ENCODE assay signal across 9 cellular contexts in genomic region chr1:46133946-46134345, GRCh38. TPM values are rescaled to one million over a fixed set of nuclear protein-coding genes. Genes with fewer than 3 reads are reported as not detected.
DNase-seq lines count a peak whose midpoint lies in the region; ATAC-seq, FAIRE-seq and TF ChIP-seq lines count a peak whose summit lies in the region.
"Had no signal": no experiment of that assay in that cellular context is flagged by ENCODE, and none has a peak within 500 bp of the region (broad histone marks: within the 10 kb centered on the region; RNA-seq: fewer than 3 reads in every experiment).

No MANE protein-coding gene starts in this region.

- ATAC-seq in HepG2: no peak
- ATAC-seq in right lobe of liver: no peak
- no peak for ATAC-seq in HG03521 (IDR thresholded peaks at IDR 0.05; ENCODE audit: unreplicated experiment)

- H3K36me3 ChIP-seq in HepG2 (replicated peaks in 1 of 2; ENCODE audit: control insufficient read depth in 1 of 2, insufficient read depth in 2 of 2, low read length in 2 of 2) (no peaks in the 10 kb centered on the region), right lobe of liver (no peaks in the 10 kb centered on the region), WERI-Rb-1 (no peaks in the 10 kb centered on the region)

- BruUV-seq in HepG2 (replicated peaks; lab: Mats Ljungman, UMichigan): no TSS peak

- POLR2A ChIA-PET in HepG2 (lab: Yijun Ruan, JAX): no interaction called here

- TF ChIP-seq EP300 in HepG2 (IDR thresholded peaks at IDR 0.05; ENCODE audit: low read depth in 2 of 2, low read length in 2 of 2) (no peak), HepG2 (CRISPR knock-in tag; IDR thresholded peaks at IDR 0.05; ENCODE audit: borderline replicate concordance) (no peak)

- peaks cover 4% of the 10 kb centered on the region for H3K79me2 ChIP-seq in HepG2 (ENCODE audit: insufficient read depth, low read length)

- no peak overlapping the region for H2AFZ ChIP-seq in HepG2 (ENCODE audit: low read length)

- no peak overlapping the region for H3K27ac ChIP-seq in HepG2 (ENCODE audit: extremely low read length, insufficient read depth, low read length)
- peak overlapping the region in 1 of 3 donors; percentile 67 for H3K27ac ChIP-seq in right lobe of liver
- peak overlapping the region; percentile 100 for H3K27ac ChIP-seq in WERI-Rb-1

- no peak overlapping the region for H3K9ac ChIP-seq in HepG2 (ENCODE audit: insufficient read depth, low read depth, low read length)

- H3K27me3 ChIP-seq in HepG2 (ENCODE audit: control insufficient read depth in 1 of 2, insufficient read depth in 2 of 2, low read length in 2 of 2): peaks cover 2 to 16% of the 10 kb centered on the region in 2 experiments; a peak in 3 of 5 replicates
- peaks cover 0 to 21% of the 10 kb centered on the region in 2 donors for H3K27me3 ChIP-seq in right lobe of liver
- H3K27me3 ChIP-seq in WERI-Rb-1 (ENCODE audit: insufficient read depth, low read depth, severe bottlenecking): no peaks in the 10 kb centered on the region

- H3K4me3 ChIP-seq in HepG2 (replicated peaks in 1 of 3; ENCODE audit: insufficient read depth in 1 of 3, low read depth in 2 of 3, low read length in 3 of 3) (no peak overlapping the region), right lobe of liver (no peak overlapping the region), WERI-Rb-1 (ENCODE audit: low read depth, low read length) (peak overlapping the region; percentile 71), foreskin fibroblast (ENCODE audit: low read depth in 1 of 2, low read length in 2 of 2) (no peak overlapping the region)

- no peak for FAIRE-seq in HepG2 (lab: Jason Lieb, UNC)

- CTCF ChIA-PET in HepG2 (lab: Yijun Ruan, JAX; ENCODE audit: low intra/inter-chr PET ratio, low total read pairs): no interaction called here

- WGBS in HepG2 (ENCODE audit: low lambda C conversion rate): 83% methylated on average over 2 of the region's 2 CpGs
- WGBS in right lobe of liver (ENCODE audit: insufficient coverage, low coverage, low lambda C conversion rate, missing lambda C conversion rate): 76% methylated on average over 2 of the region's 2 CpGs

- H3K9me3 ChIP-seq in HepG2 (ENCODE audit: low read length) (no peaks in the 10 kb centered on the region), right lobe of liver (no peaks in the 10 kb centered on the region), WERI-Rb-1 (ENCODE audit: severe bottlenecking) (no peaks in the 10 kb centered on the region)

- peak overlapping the region; percentile 87; the same call in 1 of the 2 replicates for H3K4me2 ChIP-seq in HepG2 (ENCODE audit: low read depth, low read length)

- TF ChIP-seq POLR2A in HepG2 (IDR thresholded peaks at IDR 0.05; ENCODE audit: insufficient read depth in 1 of 2, low read depth in 2 of 2, low read length in 2 of 2) (no peak), right lobe of liver (IDR thresholded peaks at IDR 0.05) (no peak)

- intact Hi-C loops in HepG2 (cut with micrococcal nuclease; ENCODE audit: unreplicated experiment): no loop called here
- intact Hi-C loops in right lobe of liver (cut with DNase I): no loop called here

- peaks cover 38% of the 10 kb centered on the region for H3K4me1 ChIP-seq in HepG2 (ENCODE audit: insufficient read depth, low read length)
- no peaks in the 10 kb centered on the region for H3K4me1 ChIP-seq in right lobe of liver

- in situ Hi-C loops in HepG2 (cut with HindIII; ENCODE audit: extremely low pct_ligation_motif_present, low pct_unique_long_range_greater_than_20kb): no loop called here

- no peaks in the 10 kb centered on the region for H4K20me1 ChIP-seq in HepG2 (ENCODE audit: insufficient read depth, low read length)

- no peak for DNase-seq in HepG2 (ENCODE audit: low spot score)
- no peak for DNase-seq in right lobe of liver
- no peak for DNase-seq in WERI-Rb-1
- DNase-seq in lung microvascular endothelial cell (ENCODE audit: low read depth in 2 of 2): peak; percentile 18 to 36
- no peak for DNase-seq in SW480 (ENCODE audit: low spot score)
- DNase-seq in NCI-H510A (lab: John Stamatoyannopoulos, UW): no peak
- DNase-seq in foreskin fibroblast: no peak

- TF ChIP-seq CTCF in HepG2 (CRISPR knock-in tag; IDR thresholded peaks at IDR 0.05): no peak
- TF ChIP-seq CTCF in right lobe of liver (IDR thresholded peaks at IDR 0.05): no peak
- no peak for TF ChIP-seq CTCF in WERI-Rb-1 (IDR thresholded peaks at IDR 0.05; ENCODE audit: low read depth, low read length)
- no peak for TF ChIP-seq CTCF in foreskin fibroblast (IDR thresholded peaks at IDR 0.05; ENCODE audit: low read depth, low read length)

- TF ChIP-seq RAD21 in HepG2 (CRISPR knock-in tag; IDR thresholded peaks at IDR 0.05): no peak

RNA-seq across cellular contexts. Expression of gene PIK3R3, which starts 1.5 kb away (rescaled TPM):
- total RNA-seq in HepG2 (2016; rRNA removed; fragmentation: Illumina TruSeq; extraction: Trizol): 6.9 and 9.7 TPM in 2 replicates
- 7.4 and 9.6 TPM in 2 replicates for total RNA-seq in HepG2 (2016; cell fraction: cytosol; rRNA removed; fragmentation: Illumina TruSeq; extraction: Trizol; ENCODE audit: low read depth)
- total RNA-seq in HepG2 (2016; cell fraction: insoluble cytoplasmic fraction; rRNA removed; fragmentation: Illumina TruSeq; extraction: Trizol): 6.5 and 9.3 TPM in 2 replicates
- total RNA-seq in HepG2 (2016; cell fraction: membrane; rRNA removed; fragmentation: Illumina TruSeq; extraction: Trizol): 6.5 and 6.9 TPM in 2 replicates
- 7.1 and 7.2 TPM in 2 replicates for total RNA-seq in HepG2 (2016; cell fraction: nucleus; rRNA removed; fragmentation: Illumina TruSeq; extraction: Trizol)
- 0.31 and 0.37 TPM in 2 replicates for polyA plus RNA-seq in HepG2 (2011; rRNA removed)
- polyA plus RNA-seq in HepG2 (2011; cell fraction: cytosol; rRNA removed): 0.13 and 0.38 TPM in 2 replicates
- 0.28 and 0.32 TPM in 2 replicates for polyA plus RNA-seq in HepG2 (2011; cell fraction: nucleus; rRNA removed)
- 0.48 and 0.75 TPM in 2 replicates for polyA plus RNA-seq in HepG2 (2012)
- polyA plus RNA-seq in HepG2 (2016; cell fraction: cytosol; fragmentation: Illumina TruSeq; extraction: Trizol; ENCODE audit: low read depth): 0.50 and 0.64 TPM in 2 replicates
- 7.1 and 8.3 TPM in 2 replicates for polyA plus RNA-seq in HepG2 (2016; cell fraction: insoluble cytoplasmic fraction; fragmentation: Illumina TruSeq; extraction: Trizol; ENCODE audit: low read depth)
- 1.2 and 1.7 TPM in 2 replicates for polyA plus RNA-seq in HepG2 (2016; cell fraction: membrane; fragmentation: Illumina TruSeq; extraction: Trizol; ENCODE audit: low read depth)
- polyA plus RNA-seq in HepG2 (2016; cell fraction: nucleus; fragmentation: Illumina TruSeq; extraction: Trizol; ENCODE audit: insufficient read depth, low read depth): 4.5 and 5.8 TPM in 2 replicates
- polyA minus RNA-seq in HepG2 (2011; rRNA and poly(A)+ RNA removed; ENCODE audit: low replicate concordance): 0.66 and 31.7 TPM in 2 replicates
- 0.26 and 1.1 TPM in 2 replicates for polyA minus RNA-seq in HepG2 (2011; cell fraction: cytosol; rRNA and poly(A)+ RNA removed)
- polyA minus RNA-seq in HepG2 (2011; cell fraction: nucleus; rRNA and poly(A)+ RNA removed): 0.52 and 0.87 TPM in 2 replicates
- total RNA-seq in right lobe of liver: 1 to 10 TPM; 2.0 to 4.3 (median 2.8) TPM
- total RNA-seq in lung microvascular endothelial cell: 11.7 and 16.6 TPM in 2 replicates

RNA-seq across cellular contexts. Expression of gene TSPAN1, which starts 40.9 kb away (rescaled TPM):
- 1.2 and 1.7 TPM in 2 replicates for total RNA-seq in HepG2 (2016; rRNA removed; fragmentation: Illumina TruSeq; extraction: Trizol)
- total RNA-seq in HepG2 (2016; cell fraction: cytosol; rRNA removed; fragmentation: Illumina TruSeq; extraction: Trizol; ENCODE audit: low read depth): 1.0 and 1.2 TPM in 2 replicates
- 1.00 and 2.0 TPM in 2 replicates for total RNA-seq in HepG2 (2016; cell fraction: insoluble cytoplasmic fraction; rRNA removed; fragmentation: Illumina TruSeq; extraction: Trizol)
- 0.87 and 1.8 TPM in 2 replicates for total RNA-seq in HepG2 (2016; cell fraction: membrane; rRNA removed; fragmentation: Illumina TruSeq; extraction: Trizol)
- 1.2 and 2.3 TPM in 2 replicates for total RNA-seq in HepG2 (2016; cell fraction: nucleus; rRNA removed; fragmentation: Illumina TruSeq; extraction: Trizol)
- polyA plus RNA-seq in HepG2 (2011; rRNA removed): 2.9 and 4.5 TPM in 2 replicates
- 4.0 and 5.3 TPM in 2 replicates for polyA plus RNA-seq in HepG2 (2011; cell fraction: cytosol; rRNA removed)
- polyA plus RNA-seq in HepG2 (2011; cell fraction: nucleus; rRNA removed): 4.9 and 5.5 TPM in 2 replicates
- polyA plus RNA-seq in HepG2 (2012): 1.6 and 2.4 TPM in 2 replicates
- 0.80 and 1.7 TPM in 2 replicates for polyA plus RNA-seq in HepG2 (2016; cell fraction: cytosol; fragmentation: Illumina TruSeq; extraction: Trizol; ENCODE audit: low read depth)
- 1.6 and 2.5 TPM in 2 replicates for polyA plus RNA-seq in HepG2 (2016; cell fraction: insoluble cytoplasmic fraction; fragmentation: Illumina TruSeq; extraction: Trizol; ENCODE audit: low read depth)
- polyA plus RNA-seq in HepG2 (2016; cell fraction: membrane; fragmentation: Illumina TruSeq; extraction: Trizol; ENCODE audit: low read depth): 0.85 and 1.3 TPM in 2 replicates
- 5.9 and 6.2 TPM in 2 replicates for polyA plus RNA-seq in HepG2 (2016; cell fraction: nucleus; fragmentation: Illumina TruSeq; extraction: Trizol; ENCODE audit: insufficient read depth, low read depth)
- polyA minus RNA-seq in HepG2 (2011; rRNA and poly(A)+ RNA removed; ENCODE audit: low replicate concordance): 8.7 and 82.7 TPM in 2 replicates
- 2.0 and 2.4 TPM in 2 replicates for polyA minus RNA-seq in HepG2 (2011; cell fraction: cytosol; rRNA and poly(A)+ RNA removed)
- 3.3 and 4.5 TPM in 2 replicates for polyA minus RNA-seq in HepG2 (2011; cell fraction: nucleus; rRNA and poly(A)+ RNA removed)
- 1 to 10 TPM; 2.6 to 6.3 (median 3.6) TPM for total RNA-seq in right lobe of liver
- total RNA-seq in lung microvascular endothelial cell: 0.22 TPM in 1 of 2 replicates, not detected in the other

RNA-seq across cellular contexts. Expression of gene P3R3URF, which starts 42.3 kb away (rescaled TPM):
- total RNA-seq in HepG2 (2016; rRNA removed; fragmentation: Illumina TruSeq; extraction: Trizol) (not detected in 2 replicates), right lobe of liver (not detected), lung microvascular endothelial cell (not detected in 2 replicates)
- total RNA-seq in HepG2 (2016; cell fraction: cytosol; rRNA removed; fragmentation: Illumina TruSeq; extraction: Trizol; ENCODE audit: low read depth): not detected in 2 replicates
- total RNA-seq in HepG2 (2016; cell fraction: insoluble cytoplasmic fraction; rRNA removed; fragmentation: Illumina TruSeq; extraction: Trizol): not detected in 2 replicates
- not detected in 2 replicates for total RNA-seq in HepG2 (2016; cell fraction: membrane; rRNA removed; fragmentation: Illumina TruSeq; extraction: Trizol)
- total RNA-seq in HepG2 (2016; cell fraction: nucleus; rRNA removed; fragmentation: Illumina TruSeq; extraction: Trizol): not detected in 2 replicates
- polyA plus RNA-seq in HepG2 (2011; rRNA removed): not detected in 2 replicates
- not detected in 2 replicates for polyA plus RNA-seq in HepG2 (2011; cell fraction: cytosol; rRNA removed)
- polyA plus RNA-seq in HepG2 (2011; cell fraction: nucleus; rRNA removed): not detected in 2 replicates
- polyA plus RNA-seq in HepG2 (2012): not detected in 2 replicates
- not detected in 2 replicates for polyA plus RNA-seq in HepG2 (2016; cell fraction: cytosol; fragmentation: Illumina TruSeq; extraction: Trizol; ENCODE audit: low read depth)
- polyA plus RNA-seq in HepG2 (2016; cell fraction: insoluble cytoplasmic fraction; fragmentation: Illumina TruSeq; extraction: Trizol; ENCODE audit: low read depth): not detected in 2 replicates
- polyA plus RNA-seq in HepG2 (2016; cell fraction: membrane; fragmentation: Illumina TruSeq; extraction: Trizol; ENCODE audit: low read depth): not detected in 2 replicates
- not detected in 2 replicates for polyA plus RNA-seq in HepG2 (2016; cell fraction: nucleus; fragmentation: Illumina TruSeq; extraction: Trizol; ENCODE audit: insufficient read depth, low read depth)
- not detected in 2 replicates for polyA minus RNA-seq in HepG2 (2011; rRNA and poly(A)+ RNA removed; ENCODE audit: low replicate concordance)
- not detected in 2 replicates for polyA minus RNA-seq in HepG2 (2011; cell fraction: cytosol; rRNA and poly(A)+ RNA removed)
- polyA minus RNA-seq in HepG2 (2011; cell fraction: nucleus; rRNA and poly(A)+ RNA removed): not detected in 2 replicates
- total RNA-seq: posterior vena cava had no signal

Comparison
In these comparisons a context has a peak if more than half of its experiments do, and no peak if none do; other contexts are left out.
1. DNase-seq: peak in lung microvascular endothelial cell (2 of 2); none in HepG2 (single experiment), right lobe of liver (0 of 3), WERI-Rb-1 (single experiment), SW480 (single experiment), NCI-H510A (single experiment) and foreskin fibroblast (0 of 2).